In genomic region chr5:147407094-147407681, GRCh38 we compare ENCODE assay signal across 1 cellular context.
TF ChIP-seq lines count a peak whose summit lies in the region.

No MANE protein-coding gene starts in this region.

TF ChIP-seq in HepG2, 621 proteins besides CTCF, POLR2A, EP300 and RAD21 (continued from another document):
- TF ChIP-seq, protein P1, sequence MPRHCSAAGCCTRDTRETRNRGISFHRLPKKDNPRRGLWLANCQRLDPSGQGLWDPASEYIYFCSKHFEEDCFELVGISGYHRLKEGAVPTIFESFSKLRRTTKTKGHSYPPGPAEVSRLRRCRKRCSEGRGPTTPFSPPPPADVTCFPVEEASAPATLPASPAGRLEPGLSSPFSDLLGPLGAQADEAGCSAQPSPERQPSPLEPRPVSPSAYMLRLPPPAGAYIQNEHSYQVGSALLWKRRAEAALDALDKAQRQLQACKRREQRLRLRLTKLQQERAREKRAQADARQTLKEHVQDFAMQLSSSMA (CRISPR knock-in tag; IDR thresholded peaks at IDR 0.05) = no peak
- TF ChIP-seq LBX2 (CRISPR knock-in tag; IDR thresholded peaks at IDR 0.05; ENCODE audit: borderline replicate concordance) (no peak), ZNF383 (CRISPR knock-in tag; IDR thresholded peaks at IDR 0.05; ENCODE audit: borderline replicate concordance) (no peak), HDAC2 (CRISPR knock-in tag; IDR thresholded peaks at IDR 0.05) (no peak)
- TF ChIP-seq, protein P2, sequence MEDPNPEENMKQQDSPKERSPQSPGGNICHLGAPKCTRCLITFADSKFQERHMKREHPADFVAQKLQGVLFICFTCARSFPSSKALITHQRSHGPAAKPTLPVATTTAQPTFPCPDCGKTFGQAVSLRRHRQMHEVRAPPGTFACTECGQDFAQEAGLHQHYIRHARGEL (CRISPR knock-in tag; IDR thresholded peaks at IDR 0.05) = no peak
- TF ChIP-seq, protein P3, sequence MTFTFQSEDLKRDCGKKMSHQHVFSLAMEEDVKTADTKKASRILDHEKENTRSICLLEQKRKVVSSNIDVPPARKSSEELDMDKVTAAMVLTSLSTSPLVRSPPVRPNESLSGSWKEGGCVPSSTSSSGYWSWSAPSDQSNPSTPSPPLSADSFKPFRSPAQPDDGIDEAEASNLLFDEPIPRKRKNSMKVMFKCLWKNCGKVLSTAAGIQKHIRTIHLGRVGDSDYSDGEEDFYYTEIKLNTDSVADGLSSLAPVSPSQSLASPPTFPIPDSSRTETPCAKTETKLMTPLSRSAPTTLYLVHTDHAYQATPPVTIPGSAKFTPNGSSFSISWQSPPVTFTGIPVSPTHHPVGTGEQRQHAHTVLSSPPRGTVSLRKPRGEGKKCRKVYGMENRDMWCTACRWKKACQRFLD (CRISPR knock-in tag; IDR thresholded peaks at IDR 0.05; ENCODE audit: borderline replicate concordance) = no peak
